In genomic region chr6:85641522-85641915, GRCh38 we compare ENCODE assay signal across 8 cellular contexts. TPM values are rescaled to one million over a fixed set of nuclear protein-coding genes. Genes with fewer than 3 reads are reported as not detected.
DNase-seq lines count a peak whose midpoint lies in the region; ATAC-seq, FAIRE-seq and TF ChIP-seq lines count a peak whose summit lies in the region.

No MANE protein-coding gene starts in this region.

- POLR2A ChIA-PET in PC-9 (lab: Charles Lee; ENCODE audit: unreplicated experiment) (no interaction called here), H1 (lab: Charles Lee; ENCODE audit: partially characterized antibody) (interaction anchor here (0.6 to 25.2 kb wide), 12 partner anchors 11 to 48 kb away, joined by 4 to 890 read pairs (median 29); partner anchors contain the start of gene SNX14)

- no peaks in the 10 kb centered on the region for H3K79me1 ChIP-seq in H1 (ENCODE audit: low read depth, low read length)

- FAIRE-seq in H54 (lab: Jason Lieb, UNC) (no peak), H1 (lab: Jason Lieb, UNC) (no peak)

- ATAC-seq in GM18907 (IDR thresholded peaks at IDR 0.05; ENCODE audit: unreplicated experiment) = no peak
- no peak for ATAC-seq in HG03439 (IDR thresholded peaks at IDR 0.05; ENCODE audit: unreplicated experiment)

- no peak for TF ChIP-seq RAD21 in H1 (IDR thresholded peaks at IDR 0.05 in 1 of 2, conservative IDR thresholded peaks at IDR 0.05 in 1 of 2; ENCODE audit: low read depth in 2 of 2, low read length in 2 of 2)

- TF ChIP-seq EP300 in H1 (IDR thresholded peaks at IDR 0.05; ENCODE audit: borderline replicate concordance in 1 of 2, low read depth in 2 of 2, low read length in 2 of 2) = no peak

- no peak overlapping the region for H2BK120ac ChIP-seq in H1 (replicated peaks; ENCODE audit: low read depth, low read length)

- H3K9me3 ChIP-seq in PC-9 (ENCODE audit: insufficient read depth, low read depth) = no peaks in the 10 kb centered on the region
- no peaks in the 10 kb centered on the region for H3K9me3 ChIP-seq in H1 (ENCODE audit: insufficient read depth in 2 of 2, low read depth in 1 of 2, low read length in 1 of 2)

- H3K4ac ChIP-seq in H1 (replicated peaks; ENCODE audit: insufficient read length, low read depth, low read length) = no peak overlapping the region

- peak overlapping the region; percentile 100 for H3K4me3 Mint-ChIP-seq in nephron progenitor cell

- intact Hi-C loops in PC-9 (cut with micrococcal nuclease; ENCODE audit: unreplicated experiment) = loop anchor here (5.0 kb wide), 1 partner anchor 149 kb away; no protein-coding TSS in a partner anchor

- H3K27me3 Mint-ChIP-seq in nephron progenitor cell (ENCODE audit: low read depth, poor library complexity) = no peaks in the 10 kb centered on the region

- H4K20me1 ChIP-seq in PC-9 (ENCODE audit: insufficient read depth) (peaks cover 52% of the 10 kb centered on the region), H1 (replicated peaks in 1 of 2; ENCODE audit: control insufficient read depth in 1 of 2, insufficient read depth in 2 of 2, low read length in 2 of 2) (peaks cover 16 to 20% of the 10 kb centered on the region in 2 experiments)

- no peak overlapping the region for H2BK12ac ChIP-seq in H1 (ENCODE audit: low read depth, low read length)

- no peaks in the 10 kb centered on the region for H3K9me2 ChIP-seq in PC-9 (ENCODE audit: insufficient read depth)

- no peak overlapping the region for H3K23ac ChIP-seq in H1 (ENCODE audit: insufficient read length)

- WGBS in H1 (ENCODE audit: extremely low coverage in 1 of 2, insufficient coverage in 1 of 2, insufficient read length in 1 of 2, insufficient replicate concordance in 2 of 2, low coverage in 1 of 2, low lambda C conversion rate in 2 of 2, missing lambda C conversion rate in 1 of 2), 2 experiments = 1% methylated on average over 10 of the region's 14 CpGs; no CpG with 5 or more reads in 1 of the 2 experiments

- peak overlapping the region; percentile 96 for H3K56ac ChIP-seq in H1 (replicated peaks; ENCODE audit: insufficient read length, low read depth, low read length)

- TF ChIP-seq CTCF in PC-9 (conservative IDR thresholded peaks at IDR 0.05) (no peak), H1 (IDR thresholded peaks at IDR 0.05; ENCODE audit: control extremely low read depth in 1 of 3, insufficient read depth in 1 of 3, low read depth in 1 of 3, low read length in 3 of 3) (no peak), nephron progenitor cell (IDR thresholded peaks at IDR 0.05) (no peak)

- peak overlapping the region; percentile 20; the same call in 1 of the 2 replicates for H2AK5ac ChIP-seq in H1 (ENCODE audit: low read depth, low read length)

- DNase-seq in H54 (ENCODE audit: insufficient read length, low spot score) (peak; percentile 23), PC-9 (peak in 1 of 2 experiments; percentile 4), H1 (ENCODE audit: low read depth in 1 of 2, low spot score in 2 of 2) (no peak), nephron progenitor cell (no peak), NCI-H146 treated with DMSO at 0.1 percent for 48 hours (lab: John Stamatoyannopoulos, UW; ENCODE audit: unreplicated experiment) (no peak), NCI-H510A treated with DMSO at 0.1 percent for 48 hours (lab: John Stamatoyannopoulos, UW) (no peak)

- no peak overlapping the region for H2BK15ac ChIP-seq in H1 (ENCODE audit: low read length)

- H3K36me3 Mint-ChIP-seq in nephron progenitor cell (ENCODE audit: low read depth) = peaks cover 58% of the 10 kb centered on the region

- H3K9ac ChIP-seq in H1 (replicated peaks in 1 of 4; ENCODE audit: extremely low read depth in 1 of 4, low read depth in 3 of 4, low read length in 3 of 4) = peak overlapping the region; percentile 95 to 99 (median 98)

- H4K91ac ChIP-seq in H1 (replicated peaks; ENCODE audit: insufficient read length, low read length) = no peak overlapping the region

- H2AFZ ChIP-seq in PC-9 = no peak overlapping the region
- no peak overlapping the region for H2AFZ ChIP-seq in H1 (ENCODE audit: low read length)

- H3K4me3 ChIP-seq in PC-9 (peak overlapping the region; percentile 87), H1 (ENCODE audit: extremely low read depth in 1 of 4, insufficient read depth in 2 of 4, low read depth in 3 of 4, low read length in 4 of 4) (peak overlapping the region; percentile 91 to 97 (median 96))

- no peak overlapping the region for H3K14ac ChIP-seq in H1 (ENCODE audit: insufficient read length)

- H3K79me2 ChIP-seq in PC-9 (ENCODE audit: low read depth) = peaks cover 62% of the 10 kb centered on the region
- H3K79me2 ChIP-seq in H1 (ENCODE audit: control insufficient read depth in 1 of 2, insufficient read depth in 2 of 2, low read length in 2 of 2) = peaks cover 41 to 65% of the 10 kb centered on the region in 2 experiments

- no peak overlapping the region for H4K5ac ChIP-seq in H1 (ENCODE audit: insufficient read length, low read depth, low read length)

- H3K4me2 ChIP-seq in PC-9 (peak overlapping the region; percentile 97), H1 (ENCODE audit: insufficient read depth in 1 of 2, low read depth in 2 of 2, low read length in 2 of 2) (peak overlapping the region; percentile 73 to 77)

- H3K4me1 ChIP-seq in PC-9 (replicated peaks; ENCODE audit: insufficient read depth) (peaks cover 30% of the 10 kb centered on the region), H1 (replicated peaks in 1 of 4; ENCODE audit: control insufficient read depth in 3 of 4, insufficient read depth in 4 of 4, low read length in 3 of 4) (peaks cover 0 to 9% (median 5%) of the 10 kb centered on the region in 4 experiments; a peak in 4 of 7 replicates)

- peaks cover 8% of the 10 kb centered on the region; the same call in 1 of the 2 replicates for H3K23me2 ChIP-seq in H1 (ENCODE audit: low read depth, low read length)

- H3K27me3 ChIP-seq in PC-9 (ENCODE audit: insufficient read depth, low read depth) (no peaks in the 10 kb centered on the region), H1 (replicated peaks in 1 of 4; ENCODE audit: control insufficient read depth in 3 of 4, extremely low read depth in 1 of 4, insufficient read depth in 3 of 4, low read length in 3 of 4) (no peaks in the 10 kb centered on the region)

- peak overlapping the region; percentile 93; the same call in 1 of the 2 replicates for H2BK5ac ChIP-seq in H1 (ENCODE audit: low read depth, low read length)

- peaks cover 14% of the 10 kb centered on the region for H3K9me3 Mint-ChIP-seq in nephron progenitor cell

- H3K36me3 ChIP-seq in PC-9 (ENCODE audit: low read depth) = peaks cover 42% of the 10 kb centered on the region
- H3K36me3 ChIP-seq in H1 (ENCODE audit: control insufficient read depth in 2 of 4, insufficient read depth in 4 of 4, low read length in 3 of 4) = peaks cover 16 to 43% (median 22%) of the 10 kb centered on the region in 4 experiments

- peak overlapping the region; percentile 95 for H3K27ac ChIP-seq in PC-9
- peak overlapping the region; percentile 99; the same call in 1 of the 2 replicates for H3K27ac ChIP-seq in H1 (ENCODE audit: low read depth, low read length)

- no peak overlapping the region for H2BK20ac ChIP-seq in H1 (ENCODE audit: low read length)

- peak overlapping the region; percentile 99 for H4K8ac ChIP-seq in H1 (ENCODE audit: extremely low read depth, insufficient read depth, low read length)

- H3K4me1 Mint-ChIP-seq in nephron progenitor cell = peaks cover 64% of the 10 kb centered on the region

- H3F3A ChIP-seq in PC-9 (ENCODE audit: insufficient read depth, low read depth) = peaks cover 17% of the 10 kb centered on the region; the same call in 1 of the 2 replicates

- CTCF ChIA-PET in PC-9 (lab: Charles Lee) (no interaction called here), H1 (lab: Charles Lee; ENCODE audit: partially characterized antibody) (interaction anchor here (1.6 to 4.5 kb wide), 2 partner anchors 10 to 34 kb away, joined by 6 to 18 read pairs; no protein-coding TSS in a partner anchor)

- peak overlapping the region; percentile 95 for H3K27ac Mint-ChIP-seq in nephron progenitor cell

- TF ChIP-seq POLR2A in H54 (IDR thresholded peaks at IDR 0.05; ENCODE audit: low read depth, low read length) (no peak), H1 (IDR thresholded peaks at IDR 0.05; ENCODE audit: control extremely low read depth in 1 of 2, low read depth in 2 of 2, low read length in 2 of 2) (no peak)

- TSS peak; percentile 15 for BruUV-seq in PC-9 (replicated peaks; lab: Mats Ljungman, UMichigan)

- H3K18ac ChIP-seq in H1 (ENCODE audit: extremely low read depth, low read length) = no peak overlapping the region; the same call in 1 of the 2 replicates

TF ChIP-seq in H1, 55 proteins besides CTCF, POLR2A, EP300 and RAD21 (continues in another document):
- no peak; a peak in 1 of 4 replicates for TF ChIP-seq SIN3A (conservative IDR thresholded peaks at IDR 0.05 in 1 of 2, IDR thresholded peaks at IDR 0.05 in 1 of 2; ENCODE audit: low read depth in 1 of 2, low read length in 2 of 2)
- TF ChIP-seq TCF12 (IDR thresholded peaks at IDR 0.05; ENCODE audit: low read depth, low read length) = no peak
- no peak for TF ChIP-seq POU5F1 (IDR thresholded peaks at IDR 0.05; ENCODE audit: low read depth, low read length)
- TF ChIP-seq SAP30 (IDR thresholded peaks at IDR 0.05; ENCODE audit: insufficient read depth, insufficient replicate concordance, low read length) = peak; percentile 55
- 0 out of 2 replicates have a peak, but pooled peaks have one; percentile 45 for TF ChIP-seq CHD1 (IDR thresholded peaks at IDR 0.05; ENCODE audit: low read depth, low read length)

RNA-seq across cellular contexts. Expression of gene SYNCRIP, which starts 1.2 kb away (rescaled TPM):
- 73.7 and 103 TPM in 2 replicates for total RNA-seq in PC-9 (2021)
- total RNA-seq in H1 (2021; fragmentation: NEBNext Ultra II Directional; extraction: Animal tissue kit (Norgen Biotek cat#: 25700)) = 206 and 219 TPM in 2 replicates
- 14.7 and 16.8 TPM in 2 replicates for polyA plus RNA-seq in H1 (2011; rRNA removed)
- 25.9 TPM for polyA plus RNA-seq in H1 (2011; cell fraction: cytosol; rRNA removed)
- 11.5 TPM for polyA plus RNA-seq in H1 (2011; cell fraction: nucleus; rRNA removed)
- polyA plus RNA-seq in H1 (2012, experiment 1 of 2) = 117 to 198 TPM (median 139 TPM) in 4 replicates
- polyA plus RNA-seq in H1 (2012, experiment 2 of 2) = 27.7 TPM
- polyA plus RNA-seq in H1 (2013, experiment 1 of 2) = 135 TPM
- polyA plus RNA-seq in H1 (2013, experiment 2 of 2) = 140 TPM
- polyA minus RNA-seq in H1 (2011; rRNA and poly(A)+ RNA removed) = 15.6 and 29.3 TPM in 2 replicates
- polyA minus RNA-seq in H1 (2011; cell fraction: cytosol; rRNA and poly(A)+ RNA removed) = 29.4 TPM
- polyA minus RNA-seq in H1 (2011; cell fraction: nucleus; rRNA and poly(A)+ RNA removed) = 48.2 TPM

RNA-seq across cellular contexts. Expression of gene SNX14, which starts 47.9 kb away (rescaled TPM):
- total RNA-seq in PC-9 (2021) = 92.0 and 99.1 TPM in 2 replicates
- total RNA-seq in H1 (2021; fragmentation: NEBNext Ultra II Directional; extraction: Animal tissue kit (Norgen Biotek cat#: 25700)) = 24.2 and 29.6 TPM in 2 replicates
- polyA plus RNA-seq in H1 (2011; rRNA removed) = 8.3 and 11.9 TPM in 2 replicates
- 14.9 TPM for polyA plus RNA-seq in H1 (2011; cell fraction: cytosol; rRNA removed)
- polyA plus RNA-seq in H1 (2011; cell fraction: nucleus; rRNA removed) = 13.3 TPM
- 12.2 to 25.9 TPM (median 16.6 TPM) in 4 replicates for polyA plus RNA-seq in H1 (2012, experiment 1 of 2)
- polyA plus RNA-seq in H1 (2012, experiment 2 of 2) = 2.3 TPM
- 30.5 TPM for polyA plus RNA-seq in H1 (2013, experiment 1 of 2)
- polyA plus RNA-seq in H1 (2013, experiment 2 of 2) = 29.3 TPM
- polyA minus RNA-seq in H1 (2011; rRNA and poly(A)+ RNA removed) = 13.9 and 16.2 TPM in 2 replicates
- 8.7 TPM for polyA minus RNA-seq in H1 (2011; cell fraction: cytosol; rRNA and poly(A)+ RNA removed)
- polyA minus RNA-seq in H1 (2011; cell fraction: nucleus; rRNA and poly(A)+ RNA removed) = 39.0 TPM
